ENCODE assay signal across 16 cellular contexts in the genomic region with DNA sequence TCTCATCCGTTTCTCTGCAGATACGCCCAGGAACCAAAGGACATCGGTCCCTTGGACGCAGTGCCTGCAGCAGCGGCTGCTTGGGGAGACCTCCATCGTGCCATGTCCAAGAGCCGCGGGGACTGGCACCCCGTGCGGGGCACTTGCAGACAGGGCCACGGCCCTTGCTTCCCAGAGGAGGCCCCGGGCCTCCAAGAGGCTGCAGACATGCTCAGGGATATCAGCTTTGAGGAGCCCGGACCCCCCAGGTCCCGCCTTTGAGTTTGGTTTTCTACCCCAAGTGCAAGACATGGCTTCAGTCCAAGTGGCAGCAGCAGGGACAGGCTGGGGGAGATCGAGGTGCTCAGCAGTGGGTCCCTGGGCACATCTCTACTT.
"Had no signal": no experiment of that assay in that cellular context is flagged by ENCODE, and none has a peak within 500 bp of the region (broad histone marks: within the 10 kb centered on the region; RNA-seq: fewer than 3 reads in every experiment).

No MANE protein-coding gene starts in this region.

- H3K27ac Mint-ChIP-seq: activated CD4-positive, alpha-beta T cell treated with anti-CD3 and anti-CD28 coated beads for 36 hours; activated T-helper 1 cell treated with anti-CD3 and anti-CD28 coated beads, Interleukin-12 subunit alpha, Interleukin-12 subunit beta, Interleukin-2, Interleukin-4 antibody, amounts not matched to agents 30 ng/mL and 10 ng/mL and 1 ng/mL, durations not matched to agents 14 hours and 24 hours and 36 hours; mesothelial cell of epicardium; T-helper 1 cell treated with Interleukin-12 subunit alpha and Interleukin-12 subunit beta and Interleukin-4 antibody, amounts not matched to agents 30 μg/mL and 1 μg/mL, for 36 hours had no signal

- DNase-seq: activated CD4-positive, alpha-beta T cell treated with anti-CD3 and anti-CD28 coated beads for 36 hours; activated CD4-positive, alpha-beta T cell treated with anti-CD3 and anti-CD28 coated beads, Interleukin-2, amount 50 U/mL, for 48 hours; activated gamma-delta T cell treated with Interleukin-2 at 50 U/mL for 16 hours; activated T-cell treated with anti-CD3 and anti-CD28 coated beads for 4 hours; effector memory CD8-positive, alpha-beta T cell; hippocampal formation; islet precursor cell; stomach; trophoblast cell had no signal

- H3K4me3 ChIP-seq: adrenal gland, stomach, vagina had no signal

- H3K36me3 Mint-ChIP-seq: activated naive CD4-positive, alpha-beta T cell treated with anti-CD3 and anti-CD28 coated beads, Interleukin-2, amount 50 U/mL, for 72 hours; mesothelial cell of epicardium had no signal

- H3K27me3 Mint-ChIP-seq: activated CD4-positive, alpha-beta T cell treated with anti-CD3 and anti-CD28 coated beads for 36 hours; effector memory CD8-positive, alpha-beta T cell; progenitor cell of endocrine pancreas had no signal

- H3K36me3 ChIP-seq: adrenal gland, vagina had no signal

- H3K9me3 Mint-ChIP-seq: activated naive CD4-positive, alpha-beta T cell treated with anti-CD3 and anti-CD28 coated beads, Interleukin-2, amount 50 U/mL, for 72 hours; activated T-helper 1 cell treated with anti-CD3 and anti-CD28 coated beads, Interleukin-12 subunit alpha, Interleukin-12 subunit beta, Interleukin-2, Interleukin-4 antibody, amounts not matched to agents 30 ng/mL and 10 ng/mL and 1 ng/mL, durations not matched to agents 14 hours and 24 hours and 36 hours; effector memory CD8-positive, alpha-beta T cell; mesothelial cell of epicardium; T-helper 1 cell treated with Interleukin-12 subunit alpha and Interleukin-12 subunit beta and Interleukin-4 antibody, amounts not matched to agents 30 μg/mL and 1 μg/mL, for 36 hours had no signal

- H3K4me3 Mint-ChIP-seq: activated CD4-positive, alpha-beta T cell treated with anti-CD3 and anti-CD28 coated beads for 36 hours; activated T-helper 1 cell treated with anti-CD3 and anti-CD28 coated beads, Interleukin-12 subunit alpha, Interleukin-12 subunit beta, Interleukin-2, Interleukin-4 antibody, amounts not matched to agents 30 ng/mL and 10 ng/mL and 1 ng/mL, durations not matched to agents 14 hours and 24 hours and 36 hours; mesothelial cell of epicardium; T-helper 1 cell treated with Interleukin-12 subunit alpha and Interleukin-12 subunit beta and Interleukin-4 antibody, amounts not matched to agents 30 μg/mL and 1 μg/mL, for 36 hours had no signal

- H3K9me3 ChIP-seq: adrenal gland, stomach, vagina had no signal

- H3K27ac ChIP-seq: adrenal gland, stomach, vagina had no signal

- ATAC-seq: activated CD4-positive, alpha-beta T cell treated with anti-CD3 and anti-CD28 coated beads for 36 hours; activated naive CD4-positive, alpha-beta T cell treated with anti-CD3 and anti-CD28 coated beads, Interleukin-2, amount 50 U/mL, for 72 hours; effector memory CD8-positive, alpha-beta T cell had no signal

- H3K27me3 ChIP-seq: adrenal gland, stomach, vagina had no signal

- H3K4me1 Mint-ChIP-seq: mesothelial cell of epicardium had no signal

- H3K4me1 ChIP-seq: adrenal gland had no signal
